Comparison of ENCODE assay signal across 1 cellular context in genomic region chr2:184030245-184030644, GRCh38.
TF ChIP-seq lines count a peak whose summit lies in the region.

No MANE protein-coding gene starts in this region.

TF ChIP-seq in SK-N-SH, 30 proteins besides CTCF, POLR2A, EP300 and RAD21 (continued from another document):
- TF ChIP-seq RCOR1 (IDR thresholded peaks at IDR 0.05; ENCODE audit: low read length) (peak; percentile 84), ELF1 (IDR thresholded peaks at IDR 0.05) (no peak), MAX (IDR thresholded peaks at IDR 0.05; ENCODE audit: low read depth) (no peak)
TF ChIP-seq in SK-N-SH: peak in this region for 2.
